ENCODE assay signal across 2 cellular contexts in the genomic region with DNA sequence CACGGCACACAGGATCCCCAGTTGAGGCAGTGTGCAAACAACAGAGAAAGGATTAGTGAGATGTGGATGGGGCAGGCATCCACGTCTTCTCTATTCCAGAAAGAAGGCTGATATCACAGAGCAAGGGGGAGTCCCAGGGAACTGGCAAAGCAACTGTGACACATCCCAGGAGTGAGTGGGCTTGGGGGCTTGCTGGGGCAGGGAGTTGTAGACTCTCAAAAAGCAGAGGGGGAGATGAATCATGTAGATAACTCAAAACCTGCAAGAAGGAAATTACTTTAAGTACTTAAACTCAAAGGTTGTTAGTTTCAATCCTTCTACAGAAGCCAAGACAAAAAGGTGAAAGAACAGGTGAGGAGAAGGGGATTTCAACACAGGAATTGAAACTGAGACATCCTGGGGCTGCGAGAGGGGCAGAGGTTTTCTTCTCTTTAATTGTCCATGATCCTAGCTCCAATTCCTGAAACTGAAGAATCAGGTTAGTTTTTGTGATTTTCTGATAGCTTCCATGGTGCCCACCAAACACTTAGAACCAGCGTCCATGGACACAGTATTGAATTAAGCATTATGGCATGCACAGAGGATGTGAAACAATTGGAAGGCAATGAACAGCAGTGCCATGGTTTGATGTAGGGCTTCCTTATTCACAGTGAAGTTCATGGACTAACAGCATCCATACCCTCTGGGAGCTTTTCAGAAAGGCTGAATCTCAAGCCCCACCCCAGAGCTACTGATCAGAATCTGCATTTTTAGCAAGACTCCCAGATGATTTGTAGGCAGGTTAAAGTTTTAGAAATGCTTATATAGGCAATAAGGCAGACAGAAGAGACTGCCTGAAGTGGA.
TF ChIP-seq lines count a peak whose summit lies in the region.

No MANE protein-coding gene starts in this region.

TF ChIP-seq in GM23338, 12 proteins besides CTCF, POLR2A, EP300 and RAD21 (continues in another document):
- TF ChIP-seq, protein P1, sequence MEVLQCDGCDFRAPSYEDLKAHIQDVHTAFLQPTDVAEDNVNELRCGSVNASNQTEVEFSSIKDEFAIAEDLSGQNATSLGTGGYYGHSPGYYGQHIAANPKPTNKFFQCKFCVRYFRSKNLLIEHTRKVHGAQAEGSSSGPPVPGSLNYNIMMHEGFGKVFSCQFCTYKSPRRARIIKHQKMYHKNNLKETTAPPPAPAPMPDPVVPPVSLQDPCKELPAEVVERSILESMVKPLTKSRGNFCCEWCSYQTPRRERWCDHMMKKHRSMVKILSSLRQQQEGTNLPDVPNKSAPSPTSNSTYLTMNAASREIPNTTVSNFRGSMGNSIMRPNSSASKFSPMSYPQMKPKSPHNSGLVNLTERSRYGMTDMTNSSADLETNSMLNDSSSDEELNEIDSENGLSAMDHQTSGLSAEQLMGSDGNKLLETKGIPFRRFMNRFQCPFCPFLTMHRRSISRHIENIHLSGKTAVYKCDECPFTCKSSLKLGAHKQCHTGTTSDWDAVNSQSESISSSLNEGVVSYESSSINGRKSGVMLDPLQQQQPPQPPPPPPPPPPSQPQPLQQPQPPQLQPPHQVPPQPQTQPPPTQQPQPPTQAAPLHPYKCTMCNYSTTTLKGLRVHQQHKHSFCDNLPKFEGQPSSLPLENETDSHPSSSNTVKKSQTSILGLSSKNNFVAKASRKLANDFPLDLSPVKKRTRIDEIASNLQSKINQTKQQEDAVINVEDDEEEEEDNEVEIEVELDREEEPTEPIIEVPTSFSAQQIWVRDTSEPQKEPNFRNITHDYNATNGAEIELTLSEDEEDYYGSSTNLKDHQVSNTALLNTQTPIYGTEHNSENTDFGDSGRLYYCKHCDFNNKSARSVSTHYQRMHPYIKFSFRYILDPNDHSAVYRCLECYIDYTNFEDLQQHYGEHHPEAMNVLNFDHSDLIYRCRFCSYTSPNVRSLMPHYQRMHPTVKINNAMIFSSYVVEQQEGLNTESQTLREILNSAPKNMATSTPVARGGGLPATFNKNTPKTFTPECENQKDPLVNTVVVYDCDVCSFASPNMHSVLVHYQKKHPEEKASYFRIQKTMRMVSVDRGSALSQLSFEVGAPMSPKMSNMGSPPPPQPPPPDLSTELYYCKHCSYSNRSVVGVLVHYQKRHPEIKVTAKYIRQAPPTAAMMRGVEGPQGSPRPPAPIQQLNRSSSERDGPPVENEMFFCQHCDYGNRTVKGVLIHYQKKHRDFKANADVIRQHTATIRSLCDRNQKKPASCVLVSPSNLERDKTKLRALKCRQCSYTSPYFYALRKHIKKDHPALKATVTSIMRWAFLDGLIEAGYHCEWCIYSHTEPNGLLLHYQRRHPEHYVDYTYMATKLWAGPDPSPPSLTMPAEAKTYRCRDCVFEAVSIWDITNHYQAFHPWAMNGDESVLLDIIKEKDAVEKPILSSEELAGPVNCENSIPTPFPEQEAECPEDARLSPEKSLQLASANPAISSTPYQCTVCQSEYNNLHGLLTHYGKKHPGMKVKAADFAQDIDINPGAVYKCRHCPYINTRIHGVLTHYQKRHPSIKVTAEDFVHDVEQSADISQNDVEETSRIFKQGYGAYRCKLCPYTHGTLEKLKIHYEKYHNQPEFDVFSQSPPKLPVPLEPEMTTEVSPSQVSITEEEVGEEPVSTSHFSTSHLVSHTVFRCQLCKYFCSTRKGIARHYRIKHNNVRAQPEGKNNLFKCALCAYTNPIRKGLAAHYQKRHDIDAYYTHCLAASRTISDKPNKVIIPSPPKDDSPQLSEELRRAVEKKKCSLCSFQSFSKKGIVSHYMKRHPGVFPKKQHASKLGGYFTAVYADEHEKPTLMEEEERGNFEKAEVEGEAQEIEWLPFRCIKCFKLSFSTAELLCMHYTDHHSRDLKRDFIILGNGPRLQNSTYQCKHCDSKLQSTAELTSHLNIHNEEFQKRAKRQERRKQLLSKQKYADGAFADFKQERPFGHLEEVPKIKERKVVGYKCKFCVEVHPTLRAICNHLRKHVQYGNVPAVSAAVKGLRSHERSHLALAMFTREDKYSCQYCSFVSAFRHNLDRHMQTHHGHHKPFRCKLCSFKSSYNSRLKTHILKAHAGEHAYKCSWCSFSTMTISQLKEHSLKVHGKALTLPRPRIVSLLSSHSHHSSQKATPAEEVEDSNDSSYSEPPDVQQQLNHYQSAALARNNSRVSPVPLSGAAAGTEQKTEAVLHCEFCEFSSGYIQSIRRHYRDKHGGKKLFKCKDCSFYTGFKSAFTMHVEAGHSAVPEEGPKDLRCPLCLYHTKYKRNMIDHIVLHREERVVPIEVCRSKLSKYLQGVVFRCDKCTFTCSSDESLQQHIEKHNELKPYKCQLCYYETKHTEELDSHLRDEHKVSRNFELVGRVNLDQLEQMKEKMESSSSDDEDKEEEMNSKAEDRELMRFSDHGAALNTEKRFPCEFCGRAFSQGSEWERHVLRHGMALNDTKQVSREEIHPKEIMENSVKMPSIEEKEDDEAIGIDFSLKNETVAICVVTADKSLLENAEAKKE (CRISPR knock-in tag; IDR thresholded peaks at IDR 0.05), result no peak
- no peak for TF ChIP-seq ZNF114 (CRISPR knock-in tag; IDR thresholded peaks at IDR 0.05)
- no peak for TF ChIP-seq NANOG (IDR thresholded peaks at IDR 0.05; ENCODE audit: borderline replicate concordance)
- TF ChIP-seq CREB1 (CRISPR knock-in tag; IDR thresholded peaks at IDR 0.05; ENCODE audit: low read depth), result no peak
- TF ChIP-seq EZH2phosphoT487 (IDR thresholded peaks at IDR 0.05; ENCODE audit: unreplicated experiment), result no peak
- TF ChIP-seq ETS1 (IDR thresholded peaks at IDR 0.05), result no peak
- TF ChIP-seq EZH2 (IDR thresholded peaks at IDR 0.05; ENCODE audit: low read depth, unreplicated experiment), result no peak
- TF ChIP-seq STAT1 (IDR thresholded peaks at IDR 0.05; ENCODE audit: unreplicated experiment), result no peak
- TF ChIP-seq JUNB (IDR thresholded peaks at IDR 0.05; ENCODE audit: unreplicated experiment), result no peak
- TF ChIP-seq ZNF331 (CRISPR knock-in tag; IDR thresholded peaks at IDR 0.05; ENCODE audit: low read depth), result no peak
- no peak for TF ChIP-seq POLR2AphosphoS5 (IDR thresholded peaks at IDR 0.05; ENCODE audit: low read depth)

TF ChIP-seq in HEK293T, 16 proteins besides CTCF, POLR2A, EP300 and RAD21 (continued from another document):
- no peak for TF ChIP-seq ELF4 (IDR thresholded peaks at IDR 0.05)
- no peak for TF ChIP-seq FOXK2 (IDR thresholded peaks at IDR 0.05)
- no peak for TF ChIP-seq NFRKB (IDR thresholded peaks at IDR 0.05)
- TF ChIP-seq FOXA1 (IDR thresholded peaks at IDR 0.05), result no peak
